ENCODE assay signal across 22 cellular contexts in the genomic region with DNA sequence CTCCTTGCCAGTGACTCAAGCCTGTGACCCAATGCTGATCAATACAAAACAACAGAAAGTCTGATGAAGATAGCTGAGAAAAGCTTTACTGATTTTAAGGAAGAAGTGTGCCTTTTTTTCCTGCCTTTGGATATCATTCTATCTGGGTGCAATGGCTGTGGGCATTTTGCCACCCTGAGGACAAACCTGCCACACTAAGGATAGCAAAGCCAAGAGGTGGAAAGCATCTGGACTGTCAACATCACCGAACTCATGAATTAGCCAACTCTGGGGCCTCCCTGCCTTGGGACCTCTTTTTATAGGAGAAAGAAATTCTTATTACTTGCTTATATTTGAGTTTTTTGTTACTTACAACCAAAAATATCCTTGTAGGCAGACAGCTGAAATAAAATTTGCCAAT.
"Had no signal": no experiment of that assay in that cellular context is flagged by ENCODE, and none has a peak within 500 bp of the region (broad histone marks: within the 10 kb centered on the region; RNA-seq: fewer than 3 reads in every experiment).

No MANE protein-coding gene starts in this region.

- H3K36me3 ChIP-seq: esophagus squamous epithelium, pancreas, spleen, thoracic aorta, transverse colon, vagina had no signal

- H3K9me3 ChIP-seq: esophagus squamous epithelium, pancreas, spleen, thoracic aorta, transverse colon, vagina had no signal

- ATAC-seq: left colon; natural killer cell; pancreas; right cardiac atrium; stimulated activated naive B cell treated with anti-CD40 and anti-IgM and Interleukin-4, amounts not matched to agents 10 μg/mL and 1 μg/mL and 100 μg/mL, for 72 hours had no signal

- DNase-seq: dermis blood vessel endothelial cell; effector memory CD4-positive, alpha-beta T cell; erythroblast; esophagus squamous epithelium; foreskin melanocyte; hypothalamus; immature natural killer cell; islet precursor cell; kidney glomerular epithelial cell; left colon; natural killer cell; pancreas; right cardiac atrium; spleen; stimulated activated CD4-positive, alpha-beta T cell treated with anti-CD3 and anti-CD28 coated beads, Interleukin-2, amount 100 ng/mL, for 48 hours; stimulated activated naive B cell treated with anti-CD40 and anti-IgM and Interleukin-4, amounts not matched to agents 10 μg/mL and 1 μg/mL and 100 μg/mL, for 72 hours; transverse colon had no signal

- H3K27ac ChIP-seq: coronary artery, esophagus squamous epithelium, pancreas, skin epidermis, spleen, thoracic aorta, transverse colon, vagina had no signal

- H3K4me3 ChIP-seq: coronary artery, esophagus squamous epithelium, lung, pancreas, skin epidermis, spleen, thoracic aorta, transverse colon, vagina had no signal

- H3K27me3 ChIP-seq: esophagus squamous epithelium, pancreas, spleen, transverse colon, vagina had no signal
